ENCODE assay signal across 20 cellular contexts in the genomic region with DNA sequence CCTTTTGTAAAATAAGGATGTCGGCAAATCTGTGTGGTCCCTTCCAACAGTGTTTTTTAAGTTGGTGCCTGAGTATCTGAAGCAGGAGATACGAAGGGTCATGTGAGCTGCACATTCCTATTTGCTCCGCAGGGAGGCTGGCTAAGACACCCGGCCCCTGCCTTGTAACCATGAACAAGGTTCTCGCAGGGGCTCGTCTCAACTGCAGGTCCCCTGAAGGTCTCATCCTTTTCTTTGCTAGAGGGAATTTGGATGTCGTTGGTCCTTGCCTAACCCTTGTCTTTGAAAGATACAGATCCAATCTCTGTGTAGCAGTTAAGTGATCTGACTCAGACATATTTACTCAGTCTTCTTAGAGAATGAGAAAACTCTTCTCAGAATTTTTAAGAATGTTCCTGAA.
DNase-seq lines count a peak whose midpoint lies in the region; ATAC-seq, FAIRE-seq and TF ChIP-seq lines count a peak whose summit lies in the region.
"Had no signal": no experiment of that assay in that cellular context is flagged by ENCODE, and none has a peak within 500 bp of the region (broad histone marks: within the 10 kb centered on the region; RNA-seq: fewer than 3 reads in every experiment).

No MANE protein-coding gene starts in this region.

- ATAC-seq in activated T-cell treated with anti-CD3 and anti-CD28 coated beads, Interleukin-2, amount 50 U/mL, for 72 hours (replicated peaks in 1 of 2), result no peak
- ATAC-seq in gastroesophageal sphincter (peak; percentile 29), GM21360 (IDR thresholded peaks at IDR 0.05; ENCODE audit: unreplicated experiment) (no peak)
- ATAC-seq: natural killer cell, sciatic nerve had no signal

- peaks cover 59% of the 10 kb centered on the region for H3K4me1 Mint-ChIP-seq in activated T-cell treated with anti-CD3 and anti-CD28 coated beads, Interleukin-2, amount 50 U/mL, for 72 hours (ENCODE audit: low read depth)
- H3K4me1 Mint-ChIP-seq in activated T-cell treated with anti-CD3 and anti-CD28 coated beads, Interleukin-2, amount 50 U/mL, for 24 hours (ENCODE audit: low read depth), result peaks cover 55% of the 10 kb centered on the region

- H3K27ac Mint-ChIP-seq in activated T-cell treated with anti-CD3 and anti-CD28 coated beads, Interleukin-2, amount 50 U/mL, for 72 hours, result peak overlapping the region; percentile 1
- H3K27ac Mint-ChIP-seq in activated T-cell treated with anti-CD3 and anti-CD28 coated beads, Interleukin-2, amount 50 U/mL, for 24 hours, result no peak overlapping the region
- H3K27ac Mint-ChIP-seq: activated T-helper 1 cell treated with anti-CD3 and anti-CD28 coated beads, Interleukin-12 subunit alpha, Interleukin-12 subunit beta, Interleukin-2, Interleukin-4 antibody, amounts not matched to agents 30 ng/mL and 10 ng/mL and 1 ng/mL, durations not matched to agents 14 hours and 24 hours and 36 hours; CD4-positive, alpha-beta T cell had no signal

- H3K27ac ChIP-seq in gastroesophageal sphincter (peak overlapping the region; percentile 75 to 85 (median 81)), ovary (peak overlapping the region in 1 of 2 donors; percentile 71), uterus (peak overlapping the region; percentile 81 to 96)
- H3K27ac ChIP-seq: 22Rv1 had no signal

- intact Hi-C loops in ovary (cut with DNase I), result no loop called here
- intact Hi-C loops in uterus (cut with DNase I; ENCODE audit: low total_unique reads), result no loop called here
- intact Hi-C loops in posterior cingulate gyrus (cut with DNase I), result no loop called here

- TF ChIP-seq EP300 in gastroesophageal sphincter (IDR thresholded peaks at IDR 0.05), result no peak
- no peak for TF ChIP-seq EP300 in ovary (IDR thresholded peaks at IDR 0.05)

- H3K4me1 ChIP-seq in gastroesophageal sphincter (peaks cover 28 to 94% (median 36%) of the 10 kb centered on the region in 3 donors), ovary (ENCODE audit: insufficient read depth) (peaks cover 2% of the 10 kb centered on the region), uterus (peaks cover 8 to 19% of the 10 kb centered on the region in 2 donors)

- H3K4me3 Mint-ChIP-seq in activated T-cell treated with anti-CD3 and anti-CD28 coated beads, Interleukin-2, amount 50 U/mL, for 72 hours, result no peak overlapping the region
- no peak overlapping the region for H3K4me3 Mint-ChIP-seq in activated T-cell treated with anti-CD3 and anti-CD28 coated beads, Interleukin-2, amount 50 U/mL, for 24 hours
- H3K4me3 Mint-ChIP-seq: activated T-helper 1 cell treated with anti-CD3 and anti-CD28 coated beads, Interleukin-12 subunit alpha, Interleukin-12 subunit beta, Interleukin-2, Interleukin-4 antibody, amounts not matched to agents 30 ng/mL and 10 ng/mL and 1 ng/mL, durations not matched to agents 14 hours and 24 hours and 36 hours; CD4-positive, alpha-beta T cell; natural killer cell had no signal

- FAIRE-seq in D721Med (lab: Jason Lieb, UNC), result no peak
- FAIRE-seq: G401.6 had no signal

- no peaks in the 10 kb centered on the region for H3K27me3 ChIP-seq in gastroesophageal sphincter
- no peaks in the 10 kb centered on the region for H3K27me3 ChIP-seq in ovary
- H3K27me3 ChIP-seq in uterus, result no peaks in the 10 kb centered on the region

- DNase-seq in activated T-cell treated with anti-CD3 and anti-CD28 coated beads, Interleukin-2, amount 50 U/mL, for 72 hours, result no peak
- no peak for DNase-seq in activated T-cell treated with anti-CD3 and anti-CD28 coated beads, Interleukin-2, amount 50 U/mL, for 24 hours
- no peak for DNase-seq in ovary
- peak in 1 of 2 donors; percentile 27 for DNase-seq in uterus
- no peak for DNase-seq in D721Med (ENCODE audit: insufficient read length, low spot score)
- no peak for DNase-seq in posterior cingulate gyrus
- DNase-seq: activated CD4-positive, alpha-beta T cell treated with anti-CD3 and anti-CD28 coated beads, Interleukin-2, amount 50 U/mL, for 4 hours; CD4-positive, alpha-beta T cell; KBM-7; natural killer cell; NCI-H1417 treated with DMSO at 0.1 percent for 48 hours; SIG-M5; stimulated activated CD4-positive, alpha-beta T cell treated with anti-CD3 and anti-CD28 coated beads, Interleukin-4, amount 100 ng/mL, for 4 hours; T1000 had no signal

- no peaks in the 10 kb centered on the region for H3K9me3 Mint-ChIP-seq in activated T-cell treated with anti-CD3 and anti-CD28 coated beads, Interleukin-2, amount 50 U/mL, for 72 hours
- no peaks in the 10 kb centered on the region for H3K9me3 Mint-ChIP-seq in activated T-cell treated with anti-CD3 and anti-CD28 coated beads, Interleukin-2, amount 50 U/mL, for 24 hours
- H3K9me3 Mint-ChIP-seq: activated T-helper 1 cell treated with anti-CD3 and anti-CD28 coated beads, Interleukin-12 subunit alpha, Interleukin-12 subunit beta, Interleukin-2, Interleukin-4 antibody, amounts not matched to agents 30 ng/mL and 10 ng/mL and 1 ng/mL, durations not matched to agents 14 hours and 24 hours and 36 hours; CD4-positive, alpha-beta T cell; natural killer cell had no signal

- no peak for TF ChIP-seq POLR2A in gastroesophageal sphincter (IDR thresholded peaks at IDR 0.05)
- TF ChIP-seq POLR2A in ovary (IDR thresholded peaks at IDR 0.05), result no peak
- no peak for TF ChIP-seq POLR2A in uterus (IDR thresholded peaks at IDR 0.05)

- no peaks in the 10 kb centered on the region for H3K36me3 Mint-ChIP-seq in activated T-cell treated with anti-CD3 and anti-CD28 coated beads, Interleukin-2, amount 50 U/mL, for 72 hours (ENCODE audit: insufficient read depth in 2 of 2)
- H3K36me3 Mint-ChIP-seq in activated T-cell treated with anti-CD3 and anti-CD28 coated beads, Interleukin-2, amount 50 U/mL, for 24 hours (ENCODE audit: low read depth), result no peaks in the 10 kb centered on the region
- H3K36me3 Mint-ChIP-seq: natural killer cell had no signal

- 8 to 13% methylated on average over 4 to 5 of the region's 7 CpGs for WGBS in gastroesophageal sphincter (ENCODE audit: low coverage in 1 of 2), 2 donors
- 24 to 31% (median 25%) methylated on average over 7 of the region's 7 CpGs for WGBS in ovary, 3 donors

- H3K36me3 ChIP-seq in gastroesophageal sphincter (no peaks in the 10 kb centered on the region), ovary (no peaks in the 10 kb centered on the region), uterus (no peaks in the 10 kb centered on the region)

- H3K27me3 Mint-ChIP-seq in activated T-cell treated with anti-CD3 and anti-CD28 coated beads, Interleukin-2, amount 50 U/mL, for 72 hours (ENCODE audit: low read depth), result no peaks in the 10 kb centered on the region
- H3K27me3 Mint-ChIP-seq in activated T-cell treated with anti-CD3 and anti-CD28 coated beads, Interleukin-2, amount 50 U/mL, for 24 hours, result no peaks in the 10 kb centered on the region
- H3K27me3 Mint-ChIP-seq: CD4-positive, alpha-beta T cell had no signal

- H3K4me3 ChIP-seq in gastroesophageal sphincter (no peak overlapping the region), ovary (peak overlapping the region; percentile 2), uterus (peak overlapping the region in 1 of 2 donors; percentile 35)

- H3K9me3 ChIP-seq in gastroesophageal sphincter, result no peaks in the 10 kb centered on the region
- H3K9me3 ChIP-seq in ovary, result no peaks in the 10 kb centered on the region
- H3K9me3 ChIP-seq in uterus, result no peaks in the 10 kb centered on the region

- TF ChIP-seq CTCF in gastroesophageal sphincter (IDR thresholded peaks at IDR 0.05) (no peak), ovary (IDR thresholded peaks at IDR 0.05) (no peak), uterus (IDR thresholded peaks at IDR 0.05) (no peak), D721Med (IDR thresholded peaks at IDR 0.05; ENCODE audit: insufficient read depth, missing control alignments) (no peak)
